8 cellular contexts compared by ENCODE assay signal in genomic region chr22:20328569-20328930, GRCh38. TPM values are rescaled to one million over a fixed set of nuclear protein-coding genes. Genes with fewer than 3 reads are reported as not detected.
A peak's percentile ranks its signal among the peaks of the same experiment; 100 is the strongest.
DNase-seq lines count a peak whose midpoint lies in the region; ATAC-seq, FAIRE-seq and TF ChIP-seq lines count a peak whose summit lies in the region.
"Not testable (repeated sequence)": the region's sequence is repeated elsewhere in the genome, so short reads cannot be mapped to it uniquely, and the experiment has no call there.

No MANE protein-coding gene starts in this region.

- H3K4me1 ChIP-seq in A549; endodermal cell (ENCODE audit: control insufficient read depth, insufficient read depth, low read length): not testable (repeated sequence)

- H3K4me3 Mint-ChIP-seq in activated CD4-positive, alpha-beta memory T cell treated with anti-CD3 and anti-CD28 coated beads for 36 hours: peak overlapping the region; percentile 76
- H3K4me3 Mint-ChIP-seq in activated naive CD4-positive, alpha-beta T cell treated with anti-CD3 and anti-CD28 coated beads, Interleukin-2, amount 10 ng/mL, durations not matched to agents 7 days and 5 days: peak overlapping the region; percentile 70
- not testable (repeated sequence) for H3K4me3 Mint-ChIP-seq in endodermal cell

- not testable (repeated sequence) for H3K27me3 ChIP-seq in endodermal cell (ENCODE audit: control insufficient read depth, insufficient read depth, low read length, poor library complexity, severe bottlenecking)

- TF ChIP-seq POLR2A in A549 (IDR thresholded peaks at IDR 0.05; ENCODE audit: low read length): not testable (repeated sequence)

- FAIRE-seq in A549 (lab: Jason Lieb, UNC): not testable (repeated sequence)

- not testable (repeated sequence) for H3K27me3 Mint-ChIP-seq in activated CD4-positive, alpha-beta memory T cell treated with anti-CD3 and anti-CD28 coated beads for 36 hours; activated naive CD4-positive, alpha-beta T cell treated with anti-CD3 and anti-CD28 coated beads, Interleukin-2, amount 10 ng/mL, durations not matched to agents 7 days and 5 days; endodermal cell (ENCODE audit: insufficient read depth)

- not testable (repeated sequence) for H3K9me3 Mint-ChIP-seq in activated CD4-positive, alpha-beta memory T cell treated with anti-CD3 and anti-CD28 coated beads for 36 hours; activated naive CD4-positive, alpha-beta T cell treated with anti-CD3 and anti-CD28 coated beads, Interleukin-2, amount 10 ng/mL, durations not matched to agents 7 days and 5 days; endodermal cell

- DNase-seq in A549 (ENCODE audit: low read depth in 1 of 2, low spot score in 1 of 2); activated CD4-positive, alpha-beta memory T cell treated with anti-CD3 and anti-CD28 coated beads for 36 hours: not testable (repeated sequence)
- DNase-seq in EH (ENCODE audit: low read depth): peak; percentile 18
- peak; percentile 5 for DNase-seq in MV-4-11 (lab: John Stamatoyannopoulos, UW)
- peak; percentile 29 for DNase-seq in SW480 (ENCODE audit: low spot score)
- DNase-seq in activated naive CD4-positive, alpha-beta T cell treated with anti-CD3 and anti-CD28 coated beads, Interleukin-2, amount 10 ng/mL, durations not matched to agents 7 days and 5 days: peak; percentile 65
- DNase-seq in endodermal cell: peak; percentile 49
- DNase-seq in stimulated activated CD8-positive, alpha-beta memory T cell treated with anti-CD3 and anti-CD28 coated beads, Interleukin-4, amount 100 ng/mL, for 48 hours: peak; percentile 31

- H3K36me3 Mint-ChIP-seq in activated CD4-positive, alpha-beta memory T cell treated with anti-CD3 and anti-CD28 coated beads for 36 hours; activated naive CD4-positive, alpha-beta T cell treated with anti-CD3 and anti-CD28 coated beads, Interleukin-2, amount 10 ng/mL, durations not matched to agents 7 days and 5 days; endodermal cell (ENCODE audit: low read depth): not testable (repeated sequence)

- POLR2A ChIA-PET in A549 (lab: Yijun Ruan, JAX): interaction anchor here (0.7 kb wide), 1 partner anchor 9 kb away, joined by 6 read pairs; the partner anchor contains the start of gene DGCR6L
- POLR2A ChIA-PET in activated CD4-positive, alpha-beta memory T cell treated with anti-CD3 and anti-CD28 coated beads for 36 hours (lab: Charles Lee): interaction anchor here (1.5 kb wide), 1 partner anchor 9 kb away, joined by 5 read pairs; the partner anchor contains the start of gene DGCR6L

- peak overlapping the region; percentile 85 for H3K27ac Mint-ChIP-seq in activated CD4-positive, alpha-beta memory T cell treated with anti-CD3 and anti-CD28 coated beads for 36 hours
- H3K27ac Mint-ChIP-seq in activated naive CD4-positive, alpha-beta T cell treated with anti-CD3 and anti-CD28 coated beads, Interleukin-2, amount 10 ng/mL, durations not matched to agents 7 days and 5 days: peak overlapping the region; percentile 97
- H3K27ac Mint-ChIP-seq in endodermal cell: not testable (repeated sequence)

- not testable (repeated sequence) for H3K9ac ChIP-seq in endodermal cell (ENCODE audit: extremely low read depth, low read length, poor library complexity, severe bottlenecking)

- peak overlapping the region; percentile 45; the same call in 2 of the 3 replicates for H3K4me2 ChIP-seq in A549

- not testable (repeated sequence) for H3K36me3 ChIP-seq in endodermal cell (ENCODE audit: control insufficient read depth, insufficient read depth, low read length)

- not testable (repeated sequence) for TF ChIP-seq EP300 in A549 (IDR thresholded peaks at IDR 0.05)

- not testable (repeated sequence) for TF ChIP-seq CTCF in A549 (IDR thresholded peaks at IDR 0.05); endodermal cell (conservative IDR thresholded peaks at IDR 0.05)

- intact Hi-C loops in activated CD4-positive, alpha-beta memory T cell treated with anti-CD3 and anti-CD28 coated beads for 36 hours (cut with micrococcal nuclease): not testable (repeated sequence)

- TF ChIP-seq RAD21 in A549 (conservative IDR thresholded peaks at IDR 0.05 in 1 of 2, IDR thresholded peaks at IDR 0.05 in 1 of 2): not testable (repeated sequence)

- CTCF ChIA-PET in A549 (lab: Yijun Ruan, JAX); activated naive CD4-positive, alpha-beta T cell treated with anti-CD3 and anti-CD28 coated beads, Interleukin-2, amount 10 ng/mL, durations not matched to agents 7 days and 5 days (lab: Charles Lee): not testable (repeated sequence)
- CTCF ChIA-PET in activated CD4-positive, alpha-beta memory T cell treated with anti-CD3 and anti-CD28 coated beads for 36 hours (lab: Charles Lee): interaction anchor here (1.5 kb wide), 1 partner anchor 9 kb away, joined by 5 read pairs; the partner anchor contains the start of gene DGCR6L

- not testable (repeated sequence) for H3K27ac ChIP-seq in A549; endodermal cell (ENCODE audit: low read depth, low read length)

- not testable (repeated sequence) for H3K4me3 ChIP-seq in A549; endodermal cell (ENCODE audit: low read length)

- peaks cover 22% of the 10 kb centered on the region for H3K4me1 Mint-ChIP-seq in activated CD4-positive, alpha-beta memory T cell treated with anti-CD3 and anti-CD28 coated beads for 36 hours (ENCODE audit: low read depth)
- H3K4me1 Mint-ChIP-seq in activated naive CD4-positive, alpha-beta T cell treated with anti-CD3 and anti-CD28 coated beads, Interleukin-2, amount 10 ng/mL, durations not matched to agents 7 days and 5 days: peaks cover 34% of the 10 kb centered on the region
- not testable (repeated sequence) for H3K4me1 Mint-ChIP-seq in endodermal cell

- ATAC-seq in A549: not testable (repeated sequence)

- 16% methylated on average over 5 of the region's 5 CpGs for WGBS in A549 (ENCODE audit: missing lambda C conversion rate)
- 87% methylated on average over 5 of the region's 5 CpGs; no CpG with 5 or more reads in 1 of the 2 experiments for WGBS in endodermal cell (ENCODE audit: insufficient coverage in 1 of 2, insufficient read length in 1 of 2), 2 experiments

- H3K9me3 ChIP-seq in A549; endodermal cell (ENCODE audit: control insufficient read depth, low read length): not testable (repeated sequence)

RNA-seq across cellular contexts. Expression of gene DGCR6L, which starts 8.7 kb away (rescaled TPM):
- 15.5 and 17.9 TPM in 2 replicates for polyA plus RNA-seq in A549 (2011; rRNA removed)
- 40.4 and 47.6 TPM in 2 replicates for polyA plus RNA-seq in A549 (2012; cell fraction: cytosol; rRNA removed)
- 28.0 and 33.9 TPM in 2 replicates for polyA plus RNA-seq in A549 (2012; cell fraction: nucleus; rRNA removed)
- polyA plus RNA-seq in A549 (2017; fragmentation: RNase III; extraction: RNeasy Plus Mini Kit Qiagen cat#74134 plus additional on column Dnase treatment): 23.1 to 27.0 TPM (median 26.1 TPM) in 3 replicates
- polyA minus RNA-seq in A549 (2011; rRNA and poly(A)+ RNA removed): 6.4 and 9.4 TPM in 2 replicates
- 10 to 100 TPM; 26.9 to 31.3 TPM for total RNA-seq in activated CD4-positive, alpha-beta memory T cell treated with anti-CD3 and anti-CD28 coated beads for 36 hours
- 10 to 100 TPM; 51.3 to 53.7 TPM for total RNA-seq in endodermal cell
- polyA plus RNA-seq in endodermal cell (2013, experiment 1 of 2): 47.1 TPM
- 44.6 TPM for polyA plus RNA-seq in endodermal cell (2013, experiment 2 of 2)
